In the genomic region with DNA sequence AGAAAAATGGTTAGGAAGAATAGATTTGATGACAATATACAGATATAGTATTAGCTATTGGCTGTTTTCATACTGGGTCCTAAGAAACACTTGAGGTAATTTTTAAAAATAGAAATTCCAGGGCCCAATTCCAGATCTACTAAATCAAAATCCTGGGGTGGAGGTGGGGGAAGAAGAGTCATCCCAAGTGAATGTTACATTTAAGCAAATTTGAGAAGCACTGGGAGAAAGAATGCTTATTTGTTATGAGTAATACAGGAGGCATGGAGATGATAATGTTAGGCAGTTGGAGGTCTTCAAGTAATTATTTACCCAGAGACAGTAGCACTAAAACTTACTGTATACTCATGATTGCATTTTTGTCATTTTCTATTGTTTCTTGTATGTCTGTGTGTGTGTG, we compare ENCODE assay signal across 1 cellular context.
TF ChIP-seq lines count a peak whose summit lies in the region.

No MANE protein-coding gene starts in this region.

TF ChIP-seq in H1, 55 proteins besides CTCF, POLR2A, EP300 and RAD21 (continued from another document):
- no peak for TF ChIP-seq ATF2 (IDR thresholded peaks at IDR 0.05; ENCODE audit: low read length)
- TF ChIP-seq NRF1 (IDR thresholded peaks at IDR 0.05; ENCODE audit: low read depth, low read length) = no peak
- TF ChIP-seq POU5F1 (IDR thresholded peaks at IDR 0.05; ENCODE audit: low read depth, low read length) = no peak
- TF ChIP-seq TBP (IDR thresholded peaks at IDR 0.05; ENCODE audit: low read depth, low read length) = no peak
- TF ChIP-seq CBX8 (IDR thresholded peaks at IDR 0.05; ENCODE audit: borderline replicate concordance, low read depth, low read length) = no peak
- no peak for TF ChIP-seq SP1 (IDR thresholded peaks at IDR 0.05; ENCODE audit: low read depth, low read length)
- TF ChIP-seq E2F6 (IDR thresholded peaks at IDR 0.05) = no peak
- no peak for TF ChIP-seq BACH1 (IDR thresholded peaks at IDR 0.05; ENCODE audit: low read length)
- TF ChIP-seq SIN3A (conservative IDR thresholded peaks at IDR 0.05 in 1 of 2, IDR thresholded peaks at IDR 0.05 in 1 of 2; ENCODE audit: low read depth in 1 of 2, low read length in 2 of 2) = no peak
- TF ChIP-seq GTF2F1 (IDR thresholded peaks at IDR 0.05; ENCODE audit: borderline replicate concordance, low read depth, low read length) = no peak
- TF ChIP-seq KDM1A (IDR thresholded peaks at IDR 0.05; ENCODE audit: borderline replicate concordance, low read length) = no peak
- no peak for TF ChIP-seq RBBP5 (IDR thresholded peaks at IDR 0.05; ENCODE audit: borderline replicate concordance, low read depth, low read length)
- TF ChIP-seq CHD1 (IDR thresholded peaks at IDR 0.05; ENCODE audit: low read depth, low read length) = no peak
- TF ChIP-seq BRCA1 (IDR thresholded peaks at IDR 0.05; ENCODE audit: low read depth, low read length) = no peak
- no peak for TF ChIP-seq JUN (IDR thresholded peaks at IDR 0.05; ENCODE audit: low read depth, low read length)
- no peak for TF ChIP-seq YY1 (IDR thresholded peaks at IDR 0.05; ENCODE audit: low read depth, low read length)
- TF ChIP-seq KDM5A (IDR thresholded peaks at IDR 0.05; ENCODE audit: low read length) = no peak
- no peak for TF ChIP-seq MAFK (IDR thresholded peaks at IDR 0.05; ENCODE audit: low read depth, low read length)
